ENCODE assay signal across 8 cellular contexts in the genomic region with DNA sequence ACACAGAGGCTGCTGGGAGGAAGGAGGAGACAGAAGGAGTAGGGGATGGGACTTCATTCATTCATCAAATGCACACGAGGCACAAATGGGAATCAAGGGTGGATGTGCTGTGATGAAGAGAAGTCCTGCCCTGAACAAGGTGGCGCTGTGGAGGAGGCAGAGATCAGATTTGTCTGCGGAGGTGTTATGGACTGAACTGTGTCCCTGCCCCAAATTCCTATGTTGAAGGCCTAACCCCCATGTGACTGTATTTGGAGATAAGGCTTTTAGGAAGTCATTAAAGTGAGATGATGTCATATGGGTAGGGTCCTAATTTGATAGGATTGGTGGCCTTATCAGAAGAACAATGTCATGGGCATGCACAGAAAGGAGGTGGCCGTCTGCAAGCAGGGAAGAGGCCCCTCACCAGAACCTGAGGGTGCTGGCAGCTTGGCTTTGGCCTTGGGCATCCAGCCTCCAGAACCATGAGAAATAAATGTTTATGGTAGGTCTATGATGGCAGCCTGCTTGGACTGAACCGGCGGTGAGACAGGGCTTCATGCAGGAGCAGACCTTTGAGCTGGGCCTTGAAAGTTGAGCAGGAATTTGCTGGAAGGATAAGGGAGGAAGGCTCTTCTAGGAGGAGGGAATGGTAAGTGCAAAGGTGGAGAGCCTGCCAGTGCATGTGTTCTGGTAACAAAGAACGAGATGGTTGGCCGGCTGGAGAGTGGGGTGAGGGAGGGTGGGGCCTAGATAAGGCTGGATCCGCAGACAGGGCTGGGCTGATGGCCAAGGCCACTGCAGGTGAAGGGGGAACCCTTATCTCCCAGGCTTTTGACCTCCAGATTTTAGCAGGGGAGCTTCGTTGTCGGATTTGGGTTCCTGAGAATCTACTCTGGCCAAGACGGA. TPM values are rescaled to one million over a fixed set of nuclear protein-coding genes. Genes with fewer than 3 reads are reported as not detected.
A peak's percentile ranks its signal among the peaks of the same experiment; 100 is the strongest.
DNase-seq lines count a peak whose midpoint lies in the region; ATAC-seq, FAIRE-seq and TF ChIP-seq lines count a peak whose summit lies in the region.

No MANE protein-coding gene starts in this region.

- no peaks in the 10 kb centered on the region for H3K9me3 ChIP-seq in RWPE2 (ENCODE audit: severe bottlenecking)
- H3K9me3 ChIP-seq in keratinocyte (ENCODE audit: control insufficient read depth, low read depth, low read length): no peaks in the 10 kb centered on the region
- no peaks in the 10 kb centered on the region for H3K9me3 ChIP-seq in thyroid gland

- no peak overlapping the region for H2AFZ ChIP-seq in keratinocyte (ENCODE audit: control insufficient read depth, low read length)

- no peaks in the 10 kb centered on the region for H3K79me2 ChIP-seq in keratinocyte (ENCODE audit: control insufficient read depth, insufficient read depth, low read length)

- no peak overlapping the region for H3K4me3 ChIP-seq in RWPE2 (ENCODE audit: severe bottlenecking)
- no peak overlapping the region for H3K4me3 ChIP-seq in keratinocyte (ENCODE audit: control insufficient read depth in 2 of 3, extremely low read depth in 1 of 3, insufficient read depth in 2 of 3, low read depth in 1 of 3, low read length in 3 of 3)
- no peak overlapping the region for H3K4me3 ChIP-seq in thyroid gland (replicated peaks in 1 of 3)

- no peaks in the 10 kb centered on the region for H3K9me1 ChIP-seq in keratinocyte (ENCODE audit: control insufficient read depth, extremely low read depth, insufficient read depth, low read length)

- DNase-seq in NCI-H82 (lab: John Stamatoyannopoulos, UW): peak; percentile 16
- no peak for DNase-seq in NCI-H82 treated with DMSO at 0.1 percent for 48 hours (lab: John Stamatoyannopoulos, UW; ENCODE audit: unreplicated experiment)
- peak; percentile 26 for DNase-seq in RWPE2 (ENCODE audit: low spot score)
- no peak for DNase-seq in keratinocyte (ENCODE audit: low read depth, low spot score)
- peak; percentile 36 to 40 for DNase-seq in thyroid gland
- DNase-seq in DMS114 treated with DMSO at 0.1 percent for 48 hours (lab: John Stamatoyannopoulos, UW; ENCODE audit: unreplicated experiment): no peak
- DNase-seq in SW480 (ENCODE audit: low spot score): no peak

- peaks cover 3% of the 10 kb centered on the region for H3K4me1 ChIP-seq in RWPE2 (ENCODE audit: insufficient read depth, poor library complexity, severe bottlenecking)
- peaks cover 16% of the 10 kb centered on the region for H3K4me1 ChIP-seq in keratinocyte (ENCODE audit: control insufficient read depth, extremely low read depth, insufficient read depth, low read length)
- peaks cover 26 to 43% of the 10 kb centered on the region in 2 donors for H3K4me1 ChIP-seq in thyroid gland

- H4K20me1 ChIP-seq in keratinocyte (ENCODE audit: control insufficient read depth, extremely low read depth, insufficient read depth, low read length): no peaks in the 10 kb centered on the region

- no peaks in the 10 kb centered on the region for H3K36me3 ChIP-seq in RWPE2 (ENCODE audit: low read depth)
- H3K36me3 ChIP-seq in keratinocyte (ENCODE audit: control insufficient read depth in 2 of 2, extremely low read depth in 1 of 2, insufficient read depth in 2 of 2, low read length in 2 of 2): no peaks in the 10 kb centered on the region
- no peaks in the 10 kb centered on the region for H3K36me3 ChIP-seq in thyroid gland

- no peak overlapping the region for H3K4me2 ChIP-seq in keratinocyte (ENCODE audit: control insufficient read depth, extremely low read depth, insufficient read depth, low read depth, low read length)

- H3K9ac ChIP-seq in keratinocyte (ENCODE audit: control insufficient read depth, extremely low read depth, insufficient read depth, low read length): no peak overlapping the region

- dilution Hi-C loops in keratinocyte (cut with MboI; ENCODE audit: extremely low pct_ligation_motif_present, low sequenced_read_pairs): no loop called here

- 71 to 80% methylated on average over 12 of the region's 12 CpGs for WGBS in thyroid gland, 2 donors

- TF ChIP-seq CTCF in RWPE2 (IDR thresholded peaks at IDR 0.05; ENCODE audit: poor library complexity, severe bottlenecking) (no peak), keratinocyte (optimal IDR thresholded peaks at IDR 0.05 in 1 of 3, IDR thresholded peaks at IDR 0.05 in 1 of 3, conservative IDR thresholded peaks at IDR 0.05 in 1 of 3; ENCODE audit: extremely low read depth in 1 of 3, insufficient read depth in 2 of 3, low read length in 3 of 3) (peak; percentile 26 to 70 (median 40)), thyroid gland (IDR thresholded peaks at IDR 0.05) (no peak)

- FAIRE-seq in keratinocyte (lab: Jason Lieb, UNC): no peak

- H3K27me3 ChIP-seq in RWPE2 (ENCODE audit: insufficient read depth, poor library complexity, severe bottlenecking) (peaks cover 14% of the 10 kb centered on the region), keratinocyte (ENCODE audit: control insufficient read depth, extremely low read depth, insufficient read depth, low read length) (peaks cover 21% of the 10 kb centered on the region), thyroid gland (no peaks in the 10 kb centered on the region)

- no peak overlapping the region for H3K27ac ChIP-seq in RWPE2 (ENCODE audit: poor library complexity, severe bottlenecking)
- no peak overlapping the region for H3K27ac ChIP-seq in keratinocyte (ENCODE audit: control insufficient read depth, insufficient read depth, low read length)
- peak overlapping the region in 1 of 3 donors; percentile 83 for H3K27ac ChIP-seq in thyroid gland

- no peak for ATAC-seq in RWPE2 (ENCODE audit: low read depth)
- no peak for ATAC-seq in GM21447 (IDR thresholded peaks at IDR 0.05; ENCODE audit: unreplicated experiment)

- no peak for TF ChIP-seq POLR2A in thyroid gland (IDR thresholded peaks at IDR 0.05)

- intact Hi-C loops in thyroid gland (cut with DNase I): no loop called here

RNA-seq across cellular contexts. Expression of gene CEBPA, which starts 2.7 kb away (rescaled TPM):
- 1.5 to 6.4 TPM (median 3.6 TPM) in 3 replicates for polyA plus RNA-seq in keratinocyte
- 14.5 TPM for polyA plus RNA-seq in keratinocyte (2011; ENCODE audit: low read depth)
- polyA plus RNA-seq in keratinocyte (2011; cell fraction: cytosol; rRNA removed): 1.3 and 1.9 TPM in 2 replicates
- 2.4 and 3.3 TPM in 2 replicates for polyA plus RNA-seq in keratinocyte (2011; cell fraction: nucleus; rRNA removed)
- polyA plus RNA-seq in keratinocyte (2012; ENCODE audit: low replicate concordance): 2.0 and 21.4 TPM in 2 replicates
- 1.9 to 4.6 TPM (median 2.1 TPM) in 3 replicates for polyA minus RNA-seq in keratinocyte
- polyA minus RNA-seq in keratinocyte (2011; cell fraction: cytosol; rRNA and poly(A)+ RNA removed): 1.7 TPM
- 1.5 and 4.0 TPM in 2 replicates for polyA minus RNA-seq in keratinocyte (2011; cell fraction: nucleus; rRNA and poly(A)+ RNA removed)
- 10 to 100 TPM; 12.9 to 31.0 (median 17.4) TPM for total RNA-seq in thyroid gland

Comparison
In these comparisons a context has a peak if more than half of its experiments do, and no peak if none do; other contexts are left out.
1. DNase-seq: peak in NCI-H82 (single experiment), RWPE2 (single experiment) and thyroid gland (2 of 2); none in NCI-H82 treated with DMSO at 0.1 percent for 48 hours (single experiment), keratinocyte (single experiment), DMS114 treated with DMSO at 0.1 percent for 48 hours (single experiment) and SW480 (single experiment).
2. CTCF ChIP-seq: peak in keratinocyte (3 of 3); none in RWPE2 (single experiment) and thyroid gland (0 of 6).